In genomic region chr3:138620431-138620830, GRCh38 we compare ENCODE assay signal across 38 cellular contexts.
"Had no signal": no experiment of that assay in that cellular context is flagged by ENCODE, and none has a peak within 500 bp of the region (broad histone marks: within the 10 kb centered on the region; RNA-seq: fewer than 3 reads in every experiment).

No MANE protein-coding gene starts in this region.

- H3K4me1 Mint-ChIP-seq: activated B cell treated with CpG ODN at 0.5 μM for 24 hours; activated CD4-positive, alpha-beta memory T cell treated with anti-CD3 and anti-CD28 coated beads, Interleukin-2, amount 10 ng/mL, durations not matched to agents 7 days and 5 days; activated naive CD8-positive, alpha-beta T cell treated with anti-CD3 and anti-CD28 coated beads, Interleukin-2, amount 50 U/mL, for 24 hours had no signal

- H3K4me3 ChIP-seq: MG63, Peyer's patch, SJSA1 had no signal

- H3K4me2 ChIP-seq: SK-N-SH had no signal

- H3K27ac ChIP-seq: Peyer's patch, SJSA1 had no signal

- H3K9me3 Mint-ChIP-seq: activated B cell treated with CpG ODN at 0.5 μM for 24 hours; activated CD4-positive, alpha-beta memory T cell treated with anti-CD3 and anti-CD28 coated beads, Interleukin-2, amount 10 ng/mL, durations not matched to agents 7 days and 5 days; activated naive CD4-positive, alpha-beta T cell treated with anti-CD3 and anti-CD28 coated beads, Interleukin-2, amount 10 ng/mL, durations not matched to agents 7 days and 5 days; activated naive CD8-positive, alpha-beta T cell treated with anti-CD3 and anti-CD28 coated beads, Interleukin-2, amount 50 U/mL, for 24 hours; T-helper 1 cell treated with Interleukin-12 subunit alpha and Interleukin-12 subunit beta and Interleukin-4 antibody, amounts not matched to agents 30 μg/mL and 1 μg/mL, for 36 hours; T-helper 2 cell treated with Interferon-gamma antibody and Interleukin-4, amounts not matched to agents 5 μg/mL and 100 μg/mL, for 36 hours had no signal

- FAIRE-seq: TTC549 had no signal

- H3K4me3 Mint-ChIP-seq: activated B cell treated with CpG ODN at 0.5 μM for 24 hours; activated CD4-positive, alpha-beta memory T cell treated with anti-CD3 and anti-CD28 coated beads, Interleukin-2, amount 10 ng/mL, durations not matched to agents 7 days and 5 days; activated CD8-positive, alpha-beta memory T cell treated with anti-CD3 and anti-CD28 coated beads, Interleukin-2, amount 10 ng/mL, durations not matched to agents 7 days and 5 days; activated naive CD4-positive, alpha-beta T cell treated with anti-CD3 and anti-CD28 coated beads, Interleukin-2, amount 10 ng/mL, durations not matched to agents 7 days and 5 days; activated naive CD8-positive, alpha-beta T cell; activated naive CD8-positive, alpha-beta T cell treated with anti-CD3 and anti-CD28 coated beads, Interleukin-2, amount 50 U/mL, for 24 hours; T-helper 1 cell treated with Interleukin-12 subunit alpha and Interleukin-12 subunit beta and Interleukin-4 antibody, amounts not matched to agents 30 μg/mL and 1 μg/mL, for 36 hours; T-helper 2 cell treated with Interferon-gamma antibody and Interleukin-4, amounts not matched to agents 5 μg/mL and 100 μg/mL, for 36 hours had no signal

- H3K4me1 ChIP-seq: Peyer's patch, SJSA1 had no signal

- H3K36me3 Mint-ChIP-seq: activated CD8-positive, alpha-beta memory T cell treated with anti-CD3 and anti-CD28 coated beads, Interleukin-2, amount 10 ng/mL, durations not matched to agents 7 days and 5 days; activated naive CD4-positive, alpha-beta T cell treated with anti-CD3 and anti-CD28 coated beads, Interleukin-2, amount 10 ng/mL, durations not matched to agents 7 days and 5 days had no signal

- H3K27me3 Mint-ChIP-seq: activated B cell treated with CpG ODN at 0.5 μM for 24 hours; activated CD4-positive, alpha-beta memory T cell treated with anti-CD3 and anti-CD28 coated beads, Interleukin-2, amount 10 ng/mL, durations not matched to agents 7 days and 5 days; activated CD8-positive, alpha-beta memory T cell treated with anti-CD3 and anti-CD28 coated beads, Interleukin-2, amount 10 ng/mL, durations not matched to agents 7 days and 5 days; activated naive CD4-positive, alpha-beta T cell treated with anti-CD3 and anti-CD28 coated beads, Interleukin-2, amount 10 ng/mL, durations not matched to agents 7 days and 5 days; activated naive CD8-positive, alpha-beta T cell; activated naive CD8-positive, alpha-beta T cell treated with anti-CD3 and anti-CD28 coated beads, Interleukin-2, amount 50 U/mL, for 24 hours had no signal

- H3K27me3 ChIP-seq: MG63, Peyer's patch, SJSA1 had no signal

- H3K9me3 ChIP-seq: MG63, Peyer's patch, SJSA1, SK-N-SH had no signal

- H3K36me3 ChIP-seq: MG63, Peyer's patch had no signal

- DNase-seq: activated B cell treated with CpG ODN at 0.5 μM for 24 hours; activated CD4-positive, alpha-beta memory T cell treated with anti-CD3 and anti-CD28 coated beads, Interleukin-2, amount 10 ng/mL, durations not matched to agents 7 days and 5 days; activated CD4-positive, alpha-beta T cell treated with anti-CD3 and anti-CD28 coated beads for 1 hour; activated CD4-positive, alpha-beta T cell treated with anti-CD3 and anti-CD28 coated beads for 48 hours; activated CD8-positive, alpha-beta memory T cell treated with anti-CD3 and anti-CD28 coated beads for 24 hours; activated CD8-positive, alpha-beta memory T cell treated with anti-CD3 and anti-CD28 coated beads, Interleukin-2, amount 10 ng/mL, durations not matched to agents 7 days and 5 days; activated CD8-positive, alpha-beta memory T cell treated with anti-CD3 and anti-CD28 coated beads, Interleukin-2, amount 50 U/mL, for 48 hours; activated effector memory CD4-positive, alpha-beta T cell treated with Interleukin-2 at 50 U/mL for 16 hours; activated naive CD4-positive, alpha-beta T cell treated with anti-CD3 and anti-CD28 coated beads, Interleukin-2, amount 10 ng/mL, durations not matched to agents 7 days and 5 days; activated naive CD8-positive, alpha-beta T cell treated with anti-CD3 and anti-CD28 coated beads, Interleukin-2, amount 50 U/mL, for 24 hours; activated T-cell treated with anti-CD3 and anti-CD28 coated beads, Interleukin-2, amount 50 U/mL, for 48 hours; amniotic stem cell; aorta; caudate nucleus; cerebellar nuclear complex; Karpas-422; KBM-7; MG63; NCI-H1048; NCI-H1105 treated with DMSO at 0.1 percent for 48 hours; NCI-H1436; NCI-H1694; NCI-H1930; NCI-H2081 treated with DMSO at 0.1 percent for 48 hours; NCI-H226; NCI-H446 treated with DMSO at 0.1 percent for 48 hours; NCI-H69; NK-92 treated with Interleukin-12 subunit alpha and Interleukin-12 subunit beta, amount 100 ng/mL, for 24 hours; PC-3; Peyer's patch; RPMI8226; SHP77 treated with DMSO at 0.1 percent for 48 hours; SK-N-SH had no signal

- H3K9me2 ChIP-seq: SK-N-SH had no signal

- H3K9ac ChIP-seq: SK-N-SH had no signal

- H3K27ac Mint-ChIP-seq: activated B cell treated with CpG ODN at 0.5 μM for 24 hours; activated CD4-positive, alpha-beta memory T cell treated with anti-CD3 and anti-CD28 coated beads, Interleukin-2, amount 10 ng/mL, durations not matched to agents 7 days and 5 days; activated CD8-positive, alpha-beta memory T cell treated with anti-CD3 and anti-CD28 coated beads, Interleukin-2, amount 10 ng/mL, durations not matched to agents 7 days and 5 days; activated naive CD4-positive, alpha-beta T cell treated with anti-CD3 and anti-CD28 coated beads, Interleukin-2, amount 10 ng/mL, durations not matched to agents 7 days and 5 days; activated naive CD8-positive, alpha-beta T cell; activated naive CD8-positive, alpha-beta T cell treated with anti-CD3 and anti-CD28 coated beads, Interleukin-2, amount 50 U/mL, for 24 hours; T-helper 1 cell treated with Interleukin-12 subunit alpha and Interleukin-12 subunit beta and Interleukin-4 antibody, amounts not matched to agents 30 μg/mL and 1 μg/mL, for 36 hours; T-helper 2 cell treated with Interferon-gamma antibody and Interleukin-4, amounts not matched to agents 5 μg/mL and 100 μg/mL, for 36 hours had no signal

- ATAC-seq: activated CD8-positive, alpha-beta memory T cell treated with anti-CD3 and anti-CD28 coated beads, Interleukin-2, amount 10 ng/mL, durations not matched to agents 7 days and 5 days; activated naive CD8-positive, alpha-beta T cell treated with anti-CD3 and anti-CD28 coated beads, Interleukin-2, amount 50 U/mL, for 24 hours; PC-3 had no signal
